1 cellular context compared by ENCODE assay signal in the genomic region with DNA sequence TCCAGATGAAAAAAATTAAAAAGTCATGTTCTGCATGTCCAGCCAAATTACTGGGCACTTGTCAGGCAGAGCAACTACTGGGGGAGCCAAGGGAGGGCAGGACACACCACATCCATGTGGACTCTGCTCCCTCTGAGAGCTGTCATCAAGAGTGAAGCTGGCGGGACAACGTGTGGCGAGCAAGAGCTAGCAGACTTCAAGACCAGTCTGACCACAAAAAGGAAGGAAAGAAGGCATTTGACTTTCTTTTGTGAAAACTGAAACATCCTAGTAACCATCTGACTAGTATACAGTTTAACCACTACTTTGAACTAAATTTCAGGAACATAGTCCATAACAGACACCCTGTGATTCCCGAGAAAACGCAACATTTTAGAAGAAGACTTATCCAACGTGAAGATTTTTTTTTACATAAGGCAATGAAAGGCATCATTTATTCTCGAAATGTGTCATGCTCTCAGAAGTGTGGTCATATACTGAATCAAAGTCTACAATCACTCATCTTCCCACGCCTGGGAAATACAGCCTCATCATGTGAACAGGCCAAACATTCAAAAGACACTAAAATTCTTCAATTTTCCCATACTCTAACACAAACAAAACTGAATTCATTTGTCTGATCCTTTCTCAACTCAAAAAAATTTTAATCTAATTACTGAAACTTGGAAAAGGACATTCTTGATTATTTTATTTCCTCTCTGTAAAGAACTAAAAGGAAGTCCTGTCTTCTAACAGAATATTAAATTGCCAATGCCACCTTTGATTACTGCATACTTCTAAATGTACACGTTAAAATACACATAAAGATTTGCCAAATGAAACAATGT.
TF ChIP-seq lines count a peak whose summit lies in the region.

No MANE protein-coding gene starts in this region.

TF ChIP-seq in IMR-90, 13 proteins besides CTCF, POLR2A, EP300 and RAD21:
- TF ChIP-seq, protein P1, sequence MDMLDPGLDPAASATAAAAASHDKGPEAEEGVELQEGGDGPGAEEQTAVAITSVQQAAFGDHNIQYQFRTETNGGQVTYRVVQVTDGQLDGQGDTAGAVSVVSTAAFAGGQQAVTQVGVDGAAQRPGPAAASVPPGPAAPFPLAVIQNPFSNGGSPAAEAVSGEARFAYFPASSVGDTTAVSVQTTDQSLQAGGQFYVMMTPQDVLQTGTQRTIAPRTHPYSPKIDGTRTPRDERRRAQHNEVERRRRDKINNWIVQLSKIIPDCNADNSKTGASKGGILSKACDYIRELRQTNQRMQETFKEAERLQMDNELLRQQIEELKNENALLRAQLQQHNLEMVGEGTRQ (IDR thresholded peaks at IDR 0.05; ENCODE audit: low read depth, low read length) = no peak
- TF ChIP-seq SMC3 (IDR thresholded peaks at IDR 0.05; ENCODE audit: low read depth, low read length) = no peak
- no peak for TF ChIP-seq CEBPB (IDR thresholded peaks at IDR 0.05; ENCODE audit: low read depth, low read length)
- no peak for TF ChIP-seq FOS (IDR thresholded peaks at IDR 0.05; ENCODE audit: low read depth, low read length)
- no peak for TF ChIP-seq RCOR1 (IDR thresholded peaks at IDR 0.05; ENCODE audit: insufficient replicate concordance, low read length)
- TF ChIP-seq BHLHE40 (IDR thresholded peaks at IDR 0.05; ENCODE audit: low read depth, low read length) = no peak
- no peak for TF ChIP-seq MXI1 (IDR thresholded peaks at IDR 0.05; ENCODE audit: borderline replicate concordance, low read depth, low read length)
- TF ChIP-seq MAZ (IDR thresholded peaks at IDR 0.05; ENCODE audit: borderline replicate concordance, low read depth, low read length) = no peak
- TF ChIP-seq, protein P2, sequence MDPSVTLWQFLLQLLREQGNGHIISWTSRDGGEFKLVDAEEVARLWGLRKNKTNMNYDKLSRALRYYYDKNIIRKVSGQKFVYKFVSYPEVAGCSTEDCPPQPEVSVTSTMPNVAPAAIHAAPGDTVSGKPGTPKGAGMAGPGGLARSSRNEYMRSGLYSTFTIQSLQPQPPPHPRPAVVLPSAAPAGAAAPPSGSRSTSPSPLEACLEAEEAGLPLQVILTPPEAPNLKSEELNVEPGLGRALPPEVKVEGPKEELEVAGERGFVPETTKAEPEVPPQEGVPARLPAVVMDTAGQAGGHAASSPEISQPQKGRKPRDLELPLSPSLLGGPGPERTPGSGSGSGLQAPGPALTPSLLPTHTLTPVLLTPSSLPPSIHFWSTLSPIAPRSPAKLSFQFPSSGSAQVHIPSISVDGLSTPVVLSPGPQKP (IDR thresholded peaks at IDR 0.05; ENCODE audit: borderline replicate concordance, low read depth, low read length) = no peak
- no peak for TF ChIP-seq RFX5 (IDR thresholded peaks at IDR 0.05; ENCODE audit: low read depth, low read length)
- TF ChIP-seq CHD1 (IDR thresholded peaks at IDR 0.05; ENCODE audit: low read depth, low read length) = no peak
- no peak for TF ChIP-seq MAFK (IDR thresholded peaks at IDR 0.05; ENCODE audit: low read depth, low read length)
- no peak for TF ChIP-seq NFE2L2 (IDR thresholded peaks at IDR 0.05; ENCODE audit: low read depth, low read length)
TF ChIP-seq in IMR-90: peak in this region for 0.
